In the genomic region with DNA sequence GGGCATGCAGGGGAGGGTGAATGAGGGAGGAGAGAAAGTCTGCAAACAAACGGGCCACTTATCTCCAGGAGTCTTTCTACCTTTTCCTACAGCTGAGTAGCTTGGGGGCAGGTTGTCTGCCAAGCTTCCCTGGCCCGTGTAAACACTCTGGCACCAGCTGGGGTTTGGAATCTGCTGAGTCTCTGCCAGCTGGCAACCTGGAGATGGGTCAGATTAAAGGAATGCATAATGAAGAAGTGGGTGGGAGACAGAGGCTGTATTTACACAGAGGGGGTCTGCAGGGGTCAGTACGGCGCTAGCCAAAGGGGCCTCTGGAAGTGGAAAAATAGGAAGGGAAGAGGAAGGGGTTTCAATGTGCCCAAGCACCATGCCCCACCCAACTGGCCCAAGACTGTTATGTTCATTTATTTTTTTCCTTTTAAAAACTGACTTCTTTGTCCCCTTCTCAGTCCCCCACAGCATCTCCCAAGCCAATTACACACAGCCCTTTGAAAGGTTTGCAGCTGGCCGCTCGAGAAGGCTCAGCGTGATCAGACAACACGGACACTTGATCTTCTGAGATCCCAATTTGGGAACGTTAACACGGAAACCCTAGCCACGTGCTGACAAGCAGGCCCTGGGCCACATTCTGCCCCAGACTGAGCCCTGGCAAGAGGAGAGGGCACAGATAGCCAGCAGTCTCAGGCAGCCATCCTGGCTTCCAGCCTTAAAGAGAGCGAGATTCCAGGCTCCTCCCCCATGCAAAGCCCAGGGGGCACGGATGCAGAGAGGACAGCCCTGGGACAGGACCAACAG, we compare ENCODE assay signal across 8 cellular contexts. TPM values are rescaled to one million over a fixed set of nuclear protein-coding genes. Genes with fewer than 3 reads are reported as not detected.
DNase-seq lines count a peak whose midpoint lies in the region; ATAC-seq and TF ChIP-seq lines count a peak whose summit lies in the region.
"Had no signal": no experiment of that assay in that cellular context is flagged by ENCODE, and none has a peak within 500 bp of the region (broad histone marks: within the 10 kb centered on the region; RNA-seq: fewer than 3 reads in every experiment).

No MANE protein-coding gene starts in this region.

- no peaks in the 10 kb centered on the region for H3K9me3 Mint-ChIP-seq in osteocyte (ENCODE audit: unreplicated experiment)
- H3K9me3 Mint-ChIP-seq: T-helper 1 cell treated with Interleukin-12 subunit alpha and Interleukin-12 subunit beta and Interleukin-4 antibody, amounts not matched to agents 30 μg/mL and 1 μg/mL, for 36 hours had no signal

- peak overlapping the region; percentile 31; the same call in 1 of the 2 replicates for H3K27ac ChIP-seq in HUES6 (ENCODE audit: low read depth, low read length)

- peaks cover 98% of the 10 kb centered on the region for H3K4me1 Mint-ChIP-seq in osteocyte (ENCODE audit: unreplicated experiment)

- peak overlapping the region; percentile 12 for H3K9ac ChIP-seq in HUES6 (ENCODE audit: low read length)

- H3K27me3 ChIP-seq in HUES6 (ENCODE audit: control insufficient read depth, insufficient read depth, low read length): no peaks in the 10 kb centered on the region

- DNase-seq in RPMI8226 (peak; percentile 54), fibroblast of the conjunctiva (ENCODE audit: low read depth) (peak; percentile 60), osteocyte (ENCODE audit: extremely low spot score, unreplicated experiment) (peak; percentile 90), occipital lobe (lab: John Stamatoyannopoulos, UW) (no peak)

- peak overlapping the region; percentile 43 for H3K4me3 ChIP-seq in HUES6 (ENCODE audit: low read depth, low read length)

- H3K27me3 Mint-ChIP-seq in osteocyte (ENCODE audit: unreplicated experiment): no peaks in the 10 kb centered on the region

- H3K36me3 ChIP-seq in HUES6 (ENCODE audit: control insufficient read depth, insufficient read depth, low read length): no peaks in the 10 kb centered on the region

- no peaks in the 10 kb centered on the region for H3K9me3 ChIP-seq in HUES6 (ENCODE audit: control insufficient read depth, insufficient read depth, low read depth, low read length)

- peaks cover 28% of the 10 kb centered on the region for H3K4me1 ChIP-seq in HUES6 (ENCODE audit: control insufficient read depth, insufficient read depth, low read length)

- ATAC-seq in GM19397 (IDR thresholded peaks at IDR 0.05; ENCODE audit: unreplicated experiment): no peak
- ATAC-seq in GM21526 (IDR thresholded peaks at IDR 0.05; ENCODE audit: low FRiP score, unreplicated experiment): no peak

- peak; percentile 7 for TF ChIP-seq CTCF in osteocyte (IDR thresholded peaks at IDR 0.05)

- H3K27ac Mint-ChIP-seq in osteocyte (ENCODE audit: unreplicated experiment): peak overlapping the region; percentile 97
- H3K27ac Mint-ChIP-seq: T-helper 1 cell treated with Interleukin-12 subunit alpha and Interleukin-12 subunit beta and Interleukin-4 antibody, amounts not matched to agents 30 μg/mL and 1 μg/mL, for 36 hours had no signal

- H3K36me3 Mint-ChIP-seq in osteocyte (ENCODE audit: unreplicated experiment): peaks cover 37% of the 10 kb centered on the region

- peak overlapping the region; percentile 50 for H3K4me3 Mint-ChIP-seq in osteocyte (ENCODE audit: unreplicated experiment)
- H3K4me3 Mint-ChIP-seq: T-helper 1 cell treated with Interleukin-12 subunit alpha and Interleukin-12 subunit beta and Interleukin-4 antibody, amounts not matched to agents 30 μg/mL and 1 μg/mL, for 36 hours had no signal

RNA-seq across cellular contexts. Expression of gene TRAM2, which starts 25.2 kb away (rescaled TPM):
- total RNA-seq in osteocyte: 320 and 339 TPM in 2 replicates
- 1.6 TPM for total RNA-seq in occipital lobe

Comparison
In these comparisons a context has a peak if more than half of its experiments do, and no peak if none do; other contexts are left out.
1. RNA of gene TRAM2, which starts 25.2 kb away (total RNA-seq): 320 to 339 TPM in osteocyte; 1.6 TPM in occipital lobe (single experiment); every median in the first group is over 100 times any median in the second.